1 cellular context compared by ENCODE assay signal in the genomic region with DNA sequence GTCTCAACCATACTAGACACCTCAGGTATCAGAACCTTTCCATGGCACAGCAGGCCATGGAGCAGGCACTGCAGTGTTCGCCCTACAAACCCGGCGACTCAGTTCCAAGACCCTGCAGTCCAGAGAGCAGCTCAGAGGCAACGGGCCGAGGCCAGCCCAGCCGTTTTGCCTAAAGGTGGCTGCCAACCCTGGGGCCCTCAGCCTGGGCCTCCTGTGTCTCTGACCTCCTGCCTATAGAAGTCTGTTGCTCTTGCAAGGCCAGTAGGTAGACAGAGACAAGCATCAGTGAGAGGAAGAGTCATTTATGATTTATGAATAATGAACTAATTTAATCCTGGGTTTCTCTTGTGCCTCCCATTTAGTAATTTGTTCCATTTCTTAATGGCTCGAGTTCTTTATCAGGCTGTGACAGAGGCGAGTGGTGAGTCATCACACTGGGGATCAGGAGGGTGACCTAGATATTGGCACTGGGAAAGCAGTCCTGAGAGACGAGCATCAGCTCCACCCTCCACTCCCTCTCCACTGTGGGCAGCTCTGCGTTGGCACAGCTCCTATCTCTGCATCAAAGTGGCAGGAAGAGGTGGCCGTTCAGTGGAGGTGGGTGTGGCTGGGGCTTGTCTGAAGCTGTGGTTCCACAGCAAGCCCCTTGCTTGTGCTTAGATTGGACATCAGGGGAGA.
TF ChIP-seq lines count a peak whose summit lies in the region.

No MANE protein-coding gene starts in this region.

TF ChIP-seq in A549, 52 proteins besides CTCF, POLR2A, EP300 and RAD21 (continued from another document):
- TF ChIP-seq, protein P1, sequence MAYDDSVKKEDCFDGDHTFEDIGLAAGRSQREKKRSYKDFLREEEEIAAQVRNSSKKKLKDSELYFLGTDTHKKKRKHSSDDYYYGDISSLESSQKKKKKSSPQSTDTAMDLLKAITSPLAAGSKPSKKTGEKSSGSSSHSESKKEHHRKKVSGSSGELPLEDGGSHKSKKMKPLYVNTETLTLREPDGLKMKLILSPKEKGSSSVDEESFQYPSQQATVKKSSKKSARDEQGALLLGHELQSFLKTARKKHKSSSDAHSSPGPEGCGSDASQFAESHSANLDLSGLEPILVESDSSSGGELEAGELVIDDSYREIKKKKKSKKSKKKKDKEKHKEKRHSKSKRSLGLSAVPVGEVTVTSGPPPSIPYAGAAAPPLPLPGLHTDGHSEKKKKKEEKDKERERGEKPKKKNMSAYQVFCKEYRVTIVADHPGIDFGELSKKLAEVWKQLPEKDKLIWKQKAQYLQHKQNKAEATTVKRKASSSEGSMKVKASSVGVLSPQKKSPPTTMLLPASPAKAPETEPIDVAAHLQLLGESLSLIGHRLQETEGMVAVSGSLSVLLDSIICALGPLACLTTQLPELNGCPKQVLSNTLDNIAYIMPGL (CRISPR knock-in tag; IDR thresholded peaks at IDR 0.05; ENCODE audit: borderline replicate concordance), result no peak
- TF ChIP-seq CBX2 (IDR thresholded peaks at IDR 0.05; ENCODE audit: borderline replicate concordance, low read depth) (no peak), PHF8 (IDR thresholded peaks at IDR 0.05; ENCODE audit: borderline replicate concordance, low read depth) (no peak), RCOR1 (IDR thresholded peaks at IDR 0.05; ENCODE audit: low read depth, low read length) (no peak), ZFP36 (IDR thresholded peaks at IDR 0.05; ENCODE audit: borderline replicate concordance, partially characterized antibody) (no peak), CBX8 (IDR thresholded peaks at IDR 0.05) (no peak), FOXS1 (CRISPR knock-in tag; IDR thresholded peaks at IDR 0.05) (no peak), TP53 (CRISPR knock-in tag; IDR thresholded peaks at IDR 0.05) (no peak), CHD2 (IDR thresholded peaks at IDR 0.05; ENCODE audit: low read length, partially characterized antibody) (no peak), RNF2 (IDR thresholded peaks at IDR 0.05; ENCODE audit: borderline replicate concordance, low read depth) (no peak), ZNF302 (CRISPR knock-in tag; IDR thresholded peaks at IDR 0.05) (no peak), NPAS2 (CRISPR knock-in tag; IDR thresholded peaks at IDR 0.05; ENCODE audit: borderline replicate concordance) (no peak), HOXB5 (CRISPR knock-in tag; IDR thresholded peaks at IDR 0.05) (no peak)
- TF ChIP-seq, protein P2, sequence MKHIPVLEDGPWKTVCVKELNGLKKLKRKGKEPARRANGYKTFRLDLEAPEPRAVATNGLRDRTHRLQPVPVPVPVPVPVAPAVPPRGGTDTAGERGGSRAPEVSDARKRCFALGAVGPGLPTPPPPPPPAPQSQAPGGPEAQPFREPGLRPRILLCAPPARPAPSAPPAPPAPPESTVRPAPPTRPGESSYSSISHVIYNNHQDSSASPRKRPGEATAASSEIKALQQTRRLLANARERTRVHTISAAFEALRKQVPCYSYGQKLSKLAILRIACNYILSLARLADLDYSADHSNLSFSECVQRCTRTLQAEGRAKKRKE (CRISPR knock-in tag; IDR thresholded peaks at IDR 0.05; ENCODE audit: low read depth), result no peak
- TF ChIP-seq, protein P3, sequence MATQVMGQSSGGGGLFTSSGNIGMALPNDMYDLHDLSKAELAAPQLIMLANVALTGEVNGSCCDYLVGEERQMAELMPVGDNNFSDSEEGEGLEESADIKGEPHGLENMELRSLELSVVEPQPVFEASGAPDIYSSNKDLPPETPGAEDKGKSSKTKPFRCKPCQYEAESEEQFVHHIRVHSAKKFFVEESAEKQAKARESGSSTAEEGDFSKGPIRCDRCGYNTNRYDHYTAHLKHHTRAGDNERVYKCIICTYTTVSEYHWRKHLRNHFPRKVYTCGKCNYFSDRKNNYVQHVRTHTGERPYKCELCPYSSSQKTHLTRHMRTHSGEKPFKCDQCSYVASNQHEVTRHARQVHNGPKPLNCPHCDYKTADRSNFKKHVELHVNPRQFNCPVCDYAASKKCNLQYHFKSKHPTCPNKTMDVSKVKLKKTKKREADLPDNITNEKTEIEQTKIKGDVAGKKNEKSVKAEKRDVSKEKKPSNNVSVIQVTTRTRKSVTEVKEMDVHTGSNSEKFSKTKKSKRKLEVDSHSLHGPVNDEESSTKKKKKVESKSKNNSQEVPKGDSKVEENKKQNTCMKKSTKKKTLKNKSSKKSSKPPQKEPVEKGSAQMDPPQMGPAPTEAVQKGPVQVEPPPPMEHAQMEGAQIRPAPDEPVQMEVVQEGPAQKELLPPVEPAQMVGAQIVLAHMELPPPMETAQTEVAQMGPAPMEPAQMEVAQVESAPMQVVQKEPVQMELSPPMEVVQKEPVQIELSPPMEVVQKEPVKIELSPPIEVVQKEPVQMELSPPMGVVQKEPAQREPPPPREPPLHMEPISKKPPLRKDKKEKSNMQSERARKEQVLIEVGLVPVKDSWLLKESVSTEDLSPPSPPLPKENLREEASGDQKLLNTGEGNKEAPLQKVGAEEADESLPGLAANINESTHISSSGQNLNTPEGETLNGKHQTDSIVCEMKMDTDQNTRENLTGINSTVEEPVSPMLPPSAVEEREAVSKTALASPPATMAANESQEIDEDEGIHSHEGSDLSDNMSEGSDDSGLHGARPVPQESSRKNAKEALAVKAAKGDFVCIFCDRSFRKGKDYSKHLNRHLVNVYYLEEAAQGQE (IDR thresholded peaks at IDR 0.05), result no peak
- TF ChIP-seq, protein P4, sequence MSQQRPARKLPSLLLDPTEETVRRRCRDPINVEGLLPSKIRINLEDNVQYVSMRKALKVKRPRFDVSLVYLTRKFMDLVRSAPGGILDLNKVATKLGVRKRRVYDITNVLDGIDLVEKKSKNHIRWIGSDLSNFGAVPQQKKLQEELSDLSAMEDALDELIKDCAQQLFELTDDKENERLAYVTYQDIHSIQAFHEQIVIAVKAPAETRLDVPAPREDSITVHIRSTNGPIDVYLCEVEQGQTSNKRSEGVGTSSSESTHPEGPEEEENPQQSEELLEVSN (IDR thresholded peaks at IDR 0.05; ENCODE audit: borderline replicate concordance, low read depth), result no peak
